Comparison of ENCODE assay signal across 8 cellular contexts in the genomic region with DNA sequence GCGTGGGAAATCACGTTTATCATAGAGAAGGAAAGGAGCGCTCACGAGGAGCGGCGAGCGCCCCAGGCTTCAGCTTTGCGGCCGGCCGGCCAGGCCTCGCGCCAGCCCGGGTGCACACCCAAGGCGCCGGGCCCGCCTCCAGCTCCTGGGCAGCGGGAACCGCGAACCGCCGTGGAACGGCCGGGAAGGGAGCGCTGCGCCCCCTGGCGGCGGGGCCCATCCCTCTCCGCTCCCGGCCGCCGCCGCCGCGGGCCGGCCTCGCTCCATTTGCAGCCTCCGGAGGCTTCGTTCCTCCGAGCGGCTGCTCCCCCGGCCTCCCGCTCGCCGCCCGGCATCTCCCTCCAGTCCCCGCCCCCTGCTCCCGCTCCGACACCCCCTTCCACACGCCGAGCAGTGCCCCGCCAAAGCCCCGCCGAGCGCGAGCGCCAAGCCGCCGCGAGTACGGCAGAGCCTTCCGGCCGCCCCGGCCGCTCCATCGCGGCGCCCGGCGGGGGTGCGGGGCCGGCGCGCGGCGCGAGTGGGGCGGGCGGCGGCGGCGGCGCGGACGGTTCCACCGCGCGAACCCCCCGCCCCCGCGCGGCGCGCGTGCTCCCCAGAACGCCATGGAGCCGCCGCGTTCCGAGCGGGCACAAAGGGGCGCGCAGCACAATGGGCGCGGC. TPM values are rescaled to one million over a fixed set of nuclear protein-coding genes. Genes with fewer than 3 reads are reported as not detected.
A peak's percentile ranks its signal among the peaks of the same experiment; 100 is the strongest.
DNase-seq lines count a peak whose midpoint lies in the region; ATAC-seq and TF ChIP-seq lines count a peak whose summit lies in the region.

No MANE protein-coding gene starts in this region.

- whole genome bisulfite sequencing in mammary epithelial cell (ENCODE audit: low coverage, missing lambda C conversion rate), result 0% methylated on average over 6 of the region's 104 CpGs
- WGBS in smooth muscle cell (ENCODE audit: low lambda C conversion rate), result under 1% methylated on average over 32 of the region's 104 CpGs

- peak; percentile 44 for ATAC-seq in HG02938 (IDR thresholded peaks at IDR 0.05; ENCODE audit: unreplicated experiment)

- dilution Hi-C loops in mammary epithelial cell (cut with HindIII; ENCODE audit: low sequenced_read_pairs), result no loop called here

- no peaks in the 10 kb centered on the region for H3K36me3 ChIP-seq in mammary epithelial cell (ENCODE audit: insufficient read depth, low read length)
- no peaks in the 10 kb centered on the region for H3K36me3 ChIP-seq in smooth muscle cell (ENCODE audit: low read depth)

- peak overlapping the region in 2 of 6 donors; percentile 31 to 45 for H3K27ac Mint-ChIP-seq in immature natural killer cell

- peak overlapping the region; percentile 82 to 86 (median 85) for H3K4me3 Mint-ChIP-seq in immature natural killer cell

- peak overlapping the region; percentile 83 for H3K4me2 ChIP-seq in mammary epithelial cell (ENCODE audit: insufficient read depth, low read depth, low read length)
- H3K4me2 ChIP-seq in smooth muscle cell, result peak overlapping the region; percentile 98

- peak overlapping the region; percentile 29 to 68 (median 64) for H3K4me3 ChIP-seq in mammary epithelial cell (replicated peaks in 1 of 3; ENCODE audit: insufficient read depth in 1 of 3, low read depth in 2 of 3, low read length in 3 of 3)
- H3K4me3 ChIP-seq in smooth muscle cell, result peak overlapping the region; percentile 79

- in situ Hi-C loops in mammary epithelial cell (cut with MboI; ENCODE audit: low sequenced_read_pairs in 2 of 2), result no loop called here

- H3K9ac ChIP-seq in mammary epithelial cell (ENCODE audit: insufficient read depth, low read length) (no peak overlapping the region), smooth muscle cell (ENCODE audit: low read depth) (no peak overlapping the region)

- H2AFZ ChIP-seq in mammary epithelial cell (ENCODE audit: low read depth, low read length) (peak overlapping the region; percentile 70), smooth muscle cell (ENCODE audit: low read depth) (peak overlapping the region; percentile 79)

- TF ChIP-seq CTCF in 22Rv1 (IDR thresholded peaks at IDR 0.05) (peak; percentile 92), VCaP (conservative IDR thresholded peaks at IDR 0.05) (peak; percentile 93), mammary epithelial cell (conservative IDR thresholded peaks at IDR 0.05 in 1 of 2, IDR thresholded peaks at IDR 0.05 in 1 of 2; ENCODE audit: extremely low read depth in 1 of 2, insufficient read depth in 1 of 2, low read depth in 1 of 2, low read length in 2 of 2) (peak; percentile 31 to 60), smooth muscle cell (IDR thresholded peaks at IDR 0.05; ENCODE audit: borderline replicate concordance, insufficient read depth, poor library complexity, severe bottlenecking) (peak; percentile 92)

- peaks cover 9 to 12% (median 11%) of the 10 kb centered on the region in 3 donors for H3K27me3 Mint-ChIP-seq in immature natural killer cell (ENCODE audit: low read depth in 3 of 3)

- peak overlapping the region; percentile 95 for H3K27ac ChIP-seq in 22Rv1
- peak overlapping the region; percentile 94 for H3K27ac ChIP-seq in VCaP
- peak overlapping the region; percentile 28 for H3K27ac ChIP-seq in mammary epithelial cell (ENCODE audit: insufficient read depth, low read depth, low read length)
- no peak overlapping the region for H3K27ac ChIP-seq in smooth muscle cell (ENCODE audit: low read depth)

- peaks cover 13% of the 10 kb centered on the region for H3K79me2 ChIP-seq in mammary epithelial cell (ENCODE audit: insufficient read depth, low read length)
- H3K79me2 ChIP-seq in smooth muscle cell (ENCODE audit: low read depth), result no peaks in the 10 kb centered on the region

- BruUV-seq in mammary epithelial cell (replicated peaks; lab: Mats Ljungman, UMichigan), result no TSS peak

- peaks cover 5% of the 10 kb centered on the region for H3F3A ChIP-seq in smooth muscle cell (ENCODE audit: low read depth)

- intact Hi-C loops in mammary epithelial cell (cut with micrococcal nuclease), result loop anchor here (1.0 to 2.0 kb wide), 4 partner anchors 32 to 779 kb away; a partner anchor contains a TSS

- H3K36me3 Mint-ChIP-seq in immature natural killer cell, result no peaks in the 10 kb centered on the region

- no peaks in the 10 kb centered on the region for H3K27me3 ChIP-seq in mammary epithelial cell (ENCODE audit: insufficient read depth, low read length)
- peaks cover 16% of the 10 kb centered on the region for H3K27me3 ChIP-seq in smooth muscle cell (ENCODE audit: low read depth)

- H3K9me3 ChIP-seq in mammary epithelial cell (replicated peaks; ENCODE audit: insufficient read depth, low read length), result no peaks in the 10 kb centered on the region
- H3K9me3 ChIP-seq in smooth muscle cell (replicated peaks; ENCODE audit: low read depth), result no peaks in the 10 kb centered on the region

- H3K9me3 Mint-ChIP-seq in immature natural killer cell, result no peaks in the 10 kb centered on the region

- CTCF ChIA-PET in mammary epithelial cell (lab: Charles Lee; ENCODE audit: low non-redundant PET), result interaction anchor here (0.5 to 0.7 kb wide), 6 partner anchors 32 to 1399 kb away, joined by 3 to 5 read pairs (median 4); no protein-coding TSS in a partner anchor

- peaks cover 21% of the 10 kb centered on the region for H3K4me1 ChIP-seq in mammary epithelial cell (ENCODE audit: insufficient read depth, low read length)
- peaks cover 22% of the 10 kb centered on the region for H3K4me1 ChIP-seq in smooth muscle cell (ENCODE audit: low read depth)

- peak; percentile 37 for TF ChIP-seq POLR2A in GM15510 (IDR thresholded peaks at IDR 0.05; ENCODE audit: borderline replicate concordance, extremely low read depth, insufficient read length)

- DNase-seq in NCI-H2029 treated with DMSO at 0.1 percent for 48 hours (lab: John Stamatoyannopoulos, UW) (peak; percentile 49), mammary epithelial cell (peak; percentile 84), immature natural killer cell (peak; percentile 65 to 76 (median 71)), smooth muscle cell (lab: John Stamatoyannopoulos, UW; ENCODE audit: unreplicated experiment) (peak; percentile 53)

- H4K20me1 ChIP-seq in mammary epithelial cell (ENCODE audit: insufficient read depth, low read length) (no peaks in the 10 kb centered on the region), smooth muscle cell (ENCODE audit: low read depth) (peaks cover 36% of the 10 kb centered on the region)

- H3K4me1 Mint-ChIP-seq in immature natural killer cell, result peaks cover 14 to 21% of the 10 kb centered on the region in 2 donors

RNA-seq across cellular contexts. Expression of a gene that starts 1.0 kb away (rescaled TPM):
- total RNA-seq in mammary epithelial cell (1 to 10 TPM; 5.6 to 8.2 TPM), smooth muscle cell (2.7 and 3.5 TPM in 2 replicates)
- polyA plus RNA-seq in mammary epithelial cell (5.4 TPM), immature natural killer cell (under 1 TPM; 0.04 to 0.46 (median 0.17) TPM), smooth muscle cell (0.91 and 2.3 TPM in 2 replicates)
- 15.5 TPM for polyA minus RNA-seq in mammary epithelial cell
